ENCODE assay signal across 1 cellular context in genomic region chr11:70637949-70638598, GRCh38.
TF ChIP-seq lines count a peak whose summit lies in the region.

No MANE protein-coding gene starts in this region.

TF ChIP-seq in HepG2, 621 proteins besides CTCF, POLR2A, EP300 and RAD21 (continued from another document and continues in another):
- TF ChIP-seq, protein P1, sequence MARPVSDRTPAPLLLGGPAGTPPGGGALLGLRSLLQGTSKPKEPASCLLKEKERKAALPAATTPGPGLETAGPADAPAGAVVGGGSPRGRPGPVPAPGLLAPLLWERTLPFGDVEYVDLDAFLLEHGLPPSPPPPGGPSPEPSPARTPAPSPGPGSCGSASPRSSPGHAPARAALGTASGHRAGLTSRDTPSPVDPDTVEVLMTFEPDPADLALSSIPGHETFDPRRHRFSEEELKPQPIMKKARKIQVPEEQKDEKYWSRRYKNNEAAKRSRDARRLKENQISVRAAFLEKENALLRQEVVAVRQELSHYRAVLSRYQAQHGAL (CRISPR knock-in tag; IDR thresholded peaks at IDR 0.05; ENCODE audit: not compliant biosample characterization), result no peak
- TF ChIP-seq, protein P2, sequence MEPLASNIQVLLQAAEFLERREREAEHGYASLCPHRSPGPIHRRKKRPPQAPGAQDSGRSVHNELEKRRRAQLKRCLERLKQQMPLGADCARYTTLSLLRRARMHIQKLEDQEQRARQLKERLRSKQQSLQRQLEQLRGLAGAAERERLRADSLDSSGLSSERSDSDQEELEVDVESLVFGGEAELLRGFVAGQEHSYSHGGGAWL (CRISPR knock-in tag; IDR thresholded peaks at IDR 0.05), result no peak
- TF ChIP-seq SIX1 (CRISPR knock-in tag; IDR thresholded peaks at IDR 0.05; ENCODE audit: borderline replicate concordance) (no peak), JUN (CRISPR knock-in tag; IDR thresholded peaks at IDR 0.05) (no peak), SCMH1 (CRISPR knock-in tag; IDR thresholded peaks at IDR 0.05; ENCODE audit: borderline replicate concordance) (no peak), ZNF276 (CRISPR knock-in tag; IDR thresholded peaks at IDR 0.05; ENCODE audit: low read depth) (no peak), ZNF33A (CRISPR knock-in tag; IDR thresholded peaks at IDR 0.05; ENCODE audit: borderline replicate concordance) (no peak), JDP2 (CRISPR knock-in tag; IDR thresholded peaks at IDR 0.05; ENCODE audit: borderline replicate concordance) (no peak), STAG1 (CRISPR knock-in tag; IDR thresholded peaks at IDR 0.05) (no peak), ZNF546 (CRISPR knock-in tag; conservative IDR thresholded peaks at IDR 0.05) (no peak), ZNF124 (CRISPR knock-in tag; IDR thresholded peaks at IDR 0.05) (no peak), POLR2AphosphoS2 (IDR thresholded peaks at IDR 0.05; ENCODE audit: low read depth, low read length) (no peak), ZNF260 (CRISPR knock-in tag; IDR thresholded peaks at IDR 0.05; ENCODE audit: borderline replicate concordance, low read depth) (no peak), DDIT3 (CRISPR knock-in tag; IDR thresholded peaks at IDR 0.05) (no peak), KDM5A (IDR thresholded peaks at IDR 0.05; ENCODE audit: borderline replicate concordance, low read length) (no peak), ZNF17 (CRISPR knock-in tag; IDR thresholded peaks at IDR 0.05) (no peak), ZNF235 (CRISPR knock-in tag; IDR thresholded peaks at IDR 0.05; ENCODE audit: borderline replicate concordance) (no peak), ELF3 (CRISPR knock-in tag; IDR thresholded peaks at IDR 0.05) (peak; percentile 60; the same call in 1 of the 2 replicates), ZEB1 (IDR thresholded peaks at IDR 0.05; ENCODE audit: insufficient replicate concordance, low read depth) (no peak), SETDB1 (CRISPR knock-in tag; IDR thresholded peaks at IDR 0.05; ENCODE audit: borderline replicate concordance) (no peak), NFYB (CRISPR knock-in tag; IDR thresholded peaks at IDR 0.05) (no peak), NR0B2 (CRISPR knock-in tag; IDR thresholded peaks at IDR 0.05) (no peak), NFATC3 (CRISPR knock-in tag; IDR thresholded peaks at IDR 0.05) (no peak), MBNL3 (CRISPR knock-in tag; conservative IDR thresholded peaks at IDR 0.05) (no peak), USF2 (IDR thresholded peaks at IDR 0.05; ENCODE audit: low read depth, low read length) (no peak), USF2 (CRISPR knock-in tag; IDR thresholded peaks at IDR 0.05; ENCODE audit: borderline replicate concordance) (no peak), ZNF232 (CRISPR knock-in tag; IDR thresholded peaks at IDR 0.05; ENCODE audit: borderline replicate concordance) (no peak), ATF1 (CRISPR knock-in tag; IDR thresholded peaks at IDR 0.05) (no peak), ZBTB21 (CRISPR knock-in tag; IDR thresholded peaks at IDR 0.05) (no peak), SNAI1 (CRISPR knock-in tag; IDR thresholded peaks at IDR 0.05; ENCODE audit: borderline replicate concordance) (no peak), MXD4 (CRISPR knock-in tag; IDR thresholded peaks at IDR 0.05) (no peak), TRAFD1 (CRISPR knock-in tag; IDR thresholded peaks at IDR 0.05; ENCODE audit: borderline replicate concordance) (no peak), SRY (CRISPR knock-in tag; IDR thresholded peaks at IDR 0.05) (no peak; the same call in 1 of the 2 replicates), NCOR1 (IDR thresholded peaks at IDR 0.05; ENCODE audit: borderline replicate concordance, low read length) (no peak), ZC3H4 (CRISPR knock-in tag; IDR thresholded peaks at IDR 0.05; ENCODE audit: borderline replicate concordance) (no peak), TBL1XR1 (IDR thresholded peaks at IDR 0.05; ENCODE audit: borderline replicate concordance, low read length, partially characterized antibody) (no peak)
- TF ChIP-seq, protein P3, sequence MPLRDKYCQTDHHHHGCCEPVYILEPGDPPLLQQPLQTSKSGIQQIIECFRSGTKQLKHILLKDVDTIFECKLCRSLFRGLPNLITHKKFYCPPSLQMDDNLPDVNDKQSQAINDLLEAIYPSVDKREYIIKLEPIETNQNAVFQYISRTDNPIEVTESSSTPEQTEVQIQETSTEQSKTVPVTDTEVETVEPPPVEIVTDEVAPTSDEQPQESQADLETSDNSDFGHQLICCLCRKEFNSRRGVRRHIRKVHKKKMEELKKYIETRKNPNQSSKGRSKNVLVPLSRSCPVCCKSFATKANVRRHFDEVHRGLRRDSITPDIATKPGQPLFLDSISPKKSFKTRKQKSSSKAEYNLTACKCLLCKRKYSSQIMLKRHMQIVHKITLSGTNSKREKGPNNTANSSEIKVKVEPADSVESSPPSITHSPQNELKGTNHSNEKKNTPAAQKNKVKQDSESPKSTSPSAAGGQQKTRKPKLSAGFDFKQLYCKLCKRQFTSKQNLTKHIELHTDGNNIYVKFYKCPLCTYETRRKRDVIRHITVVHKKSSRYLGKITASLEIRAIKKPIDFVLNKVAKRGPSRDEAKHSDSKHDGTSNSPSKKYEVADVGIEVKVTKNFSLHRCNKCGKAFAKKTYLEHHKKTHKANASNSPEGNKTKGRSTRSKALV (CRISPR knock-in tag; IDR thresholded peaks at IDR 0.05), result no peak
- TF ChIP-seq, protein P4, sequence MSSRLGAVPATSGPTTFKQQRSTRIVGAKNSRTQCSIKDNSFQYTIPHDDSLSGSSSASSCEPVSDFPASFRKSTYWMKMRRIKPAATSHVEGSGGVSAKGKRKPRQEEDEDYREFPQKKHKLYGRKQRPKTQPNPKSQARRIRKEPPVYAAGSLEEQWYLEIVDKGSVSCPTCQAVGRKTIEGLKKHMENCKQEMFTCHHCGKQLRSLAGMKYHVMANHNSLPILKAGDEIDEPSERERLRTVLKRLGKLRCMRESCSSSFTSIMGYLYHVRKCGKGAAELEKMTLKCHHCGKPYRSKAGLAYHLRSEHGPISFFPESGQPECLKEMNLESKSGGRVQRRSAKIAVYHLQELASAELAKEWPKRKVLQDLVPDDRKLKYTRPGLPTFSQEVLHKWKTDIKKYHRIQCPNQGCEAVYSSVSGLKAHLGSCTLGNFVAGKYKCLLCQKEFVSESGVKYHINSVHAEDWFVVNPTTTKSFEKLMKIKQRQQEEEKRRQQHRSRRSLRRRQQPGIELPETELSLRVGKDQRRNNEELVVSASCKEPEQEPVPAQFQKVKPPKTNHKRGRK (CRISPR knock-in tag; IDR thresholded peaks at IDR 0.05), result no peak
- TF ChIP-seq, protein P5, sequence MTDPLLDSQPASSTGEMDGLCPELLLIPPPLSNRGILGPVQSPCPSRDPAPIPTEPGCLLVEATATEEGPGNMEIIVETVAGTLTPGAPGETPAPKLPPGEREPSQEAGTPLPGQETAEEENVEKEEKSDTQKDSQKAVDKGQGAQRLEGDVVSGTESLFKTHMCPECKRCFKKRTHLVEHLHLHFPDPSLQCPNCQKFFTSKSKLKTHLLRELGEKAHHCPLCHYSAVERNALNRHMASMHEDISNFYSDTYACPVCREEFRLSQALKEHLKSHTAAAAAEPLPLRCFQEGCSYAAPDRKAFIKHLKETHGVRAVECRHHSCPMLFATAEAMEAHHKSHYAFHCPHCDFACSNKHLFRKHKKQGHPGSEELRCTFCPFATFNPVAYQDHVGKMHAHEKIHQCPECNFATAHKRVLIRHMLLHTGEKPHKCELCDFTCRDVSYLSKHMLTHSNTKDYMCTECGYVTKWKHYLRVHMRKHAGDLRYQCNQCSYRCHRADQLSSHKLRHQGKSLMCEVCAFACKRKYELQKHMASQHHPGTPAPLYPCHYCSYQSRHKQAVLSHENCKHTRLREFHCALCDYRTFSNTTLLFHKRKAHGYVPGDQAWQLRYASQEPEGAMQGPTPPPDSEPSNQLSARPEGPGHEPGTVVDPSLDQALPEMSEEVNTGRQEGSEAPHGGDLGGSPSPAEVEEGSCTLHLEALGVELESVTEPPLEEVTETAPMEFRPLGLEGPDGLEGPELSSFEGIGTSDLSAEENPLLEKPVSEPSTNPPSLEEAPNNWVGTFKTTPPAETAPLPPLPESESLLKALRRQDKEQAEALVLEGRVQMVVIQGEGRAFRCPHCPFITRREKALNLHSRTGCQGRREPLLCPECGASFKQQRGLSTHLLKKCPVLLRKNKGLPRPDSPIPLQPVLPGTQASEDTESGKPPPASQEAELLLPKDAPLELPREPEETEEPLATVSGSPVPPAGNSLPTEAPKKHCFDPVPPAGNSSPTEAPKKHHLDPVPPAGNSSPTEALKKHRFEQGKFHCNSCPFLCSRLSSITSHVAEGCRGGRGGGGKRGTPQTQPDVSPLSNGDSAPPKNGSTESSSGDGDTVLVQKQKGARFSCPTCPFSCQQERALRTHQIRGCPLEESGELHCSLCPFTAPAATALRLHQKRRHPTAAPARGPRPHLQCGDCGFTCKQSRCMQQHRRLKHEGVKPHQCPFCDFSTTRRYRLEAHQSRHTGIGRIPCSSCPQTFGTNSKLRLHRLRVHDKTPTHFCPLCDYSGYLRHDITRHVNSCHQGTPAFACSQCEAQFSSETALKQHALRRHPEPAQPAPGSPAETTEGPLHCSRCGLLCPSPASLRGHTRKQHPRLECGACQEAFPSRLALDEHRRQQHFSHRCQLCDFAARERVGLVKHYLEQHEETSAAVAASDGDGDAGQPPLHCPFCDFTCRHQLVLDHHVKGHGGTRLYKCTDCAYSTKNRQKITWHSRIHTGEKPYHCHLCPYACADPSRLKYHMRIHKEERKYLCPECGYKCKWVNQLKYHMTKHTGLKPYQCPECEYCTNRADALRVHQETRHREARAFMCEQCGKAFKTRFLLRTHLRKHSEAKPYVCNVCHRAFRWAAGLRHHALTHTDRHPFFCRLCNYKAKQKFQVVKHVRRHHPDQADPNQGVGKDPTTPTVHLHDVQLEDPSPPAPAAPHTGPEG (CRISPR knock-in tag; IDR thresholded peaks at IDR 0.05), result no peak
- TF ChIP-seq, protein P6, sequence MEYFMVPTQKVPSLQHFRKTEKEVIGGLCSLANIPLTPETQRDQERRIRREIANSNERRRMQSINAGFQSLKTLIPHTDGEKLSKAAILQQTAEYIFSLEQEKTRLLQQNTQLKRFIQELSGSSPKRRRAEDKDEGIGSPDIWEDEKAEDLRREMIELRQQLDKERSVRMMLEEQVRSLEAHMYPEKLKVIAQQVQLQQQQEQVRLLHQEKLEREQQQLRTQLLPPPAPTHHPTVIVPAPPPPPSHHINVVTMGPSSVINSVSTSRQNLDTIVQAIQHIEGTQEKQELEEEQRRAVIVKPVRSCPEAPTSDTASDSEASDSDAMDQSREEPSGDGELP (IDR thresholded peaks at IDR 0.05; ENCODE audit: borderline replicate concordance, low read depth), result peak; percentile 70; the same call in 1 of the 2 replicates
